In the genomic region with DNA sequence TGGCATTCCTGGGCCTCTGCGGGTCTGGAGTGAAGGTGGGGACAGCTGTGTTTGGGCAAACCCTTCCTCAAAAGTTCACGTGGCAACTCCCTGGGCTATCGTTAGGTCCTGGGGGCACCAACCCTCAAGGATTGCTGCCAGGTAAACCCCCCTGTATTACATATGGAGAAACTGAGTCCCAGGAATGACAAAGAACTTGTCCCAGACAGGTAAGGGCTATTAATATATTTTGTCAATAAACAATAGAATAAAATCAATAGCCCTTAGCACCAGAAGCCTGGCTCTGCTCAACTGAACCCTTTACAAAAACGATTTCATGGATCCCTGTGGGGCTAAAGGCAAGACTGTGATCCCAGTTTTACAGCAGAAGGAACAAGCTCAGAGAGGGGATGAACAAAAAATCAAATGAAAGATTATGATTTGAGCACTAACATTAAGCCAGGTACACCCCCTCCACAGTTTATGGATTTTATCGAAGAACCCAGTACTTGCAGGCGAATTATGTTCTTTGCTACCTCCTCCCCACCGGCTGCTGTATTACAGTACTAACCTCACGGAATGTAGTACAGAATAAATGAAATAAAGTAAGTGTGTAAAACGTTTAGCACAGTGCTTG, we compare ENCODE assay signal across 8 cellular contexts. TPM values are rescaled to one million over a fixed set of nuclear protein-coding genes. Genes with fewer than 3 reads are reported as not detected.
DNase-seq lines count a peak whose midpoint lies in the region; ATAC-seq and TF ChIP-seq lines count a peak whose summit lies in the region.

No MANE protein-coding gene starts in this region.

- peaks cover 24% of the 10 kb centered on the region for H3K4me1 Mint-ChIP-seq in activated naive CD8-positive, alpha-beta T cell (ENCODE audit: low read depth)
- H3K4me1 Mint-ChIP-seq in activated naive CD8-positive, alpha-beta T cell treated with anti-CD3 and anti-CD28 coated beads for 36 hours: peaks cover 25% of the 10 kb centered on the region

- 30 to 34% methylated on average over 7 to 9 of the region's 9 CpGs for WGBS in transverse colon (ENCODE audit: low coverage in 1 of 2), 2 donors

- peaks cover 16% of the 10 kb centered on the region for H3K27me3 Mint-ChIP-seq in activated naive CD8-positive, alpha-beta T cell
- peaks cover 85% of the 10 kb centered on the region for H3K27me3 Mint-ChIP-seq in activated naive CD8-positive, alpha-beta T cell treated with anti-CD3 and anti-CD28 coated beads for 36 hours

- H3K27ac ChIP-seq in left lung: peak overlapping the region; percentile 90 to 95
- H3K27ac ChIP-seq in transverse colon: peak overlapping the region; percentile 91 to 93 (median 92)

- H3K36me3 Mint-ChIP-seq in activated naive CD8-positive, alpha-beta T cell: no peaks in the 10 kb centered on the region
- no peaks in the 10 kb centered on the region for H3K36me3 Mint-ChIP-seq in activated naive CD8-positive, alpha-beta T cell treated with anti-CD3 and anti-CD28 coated beads for 36 hours

- H3K9me3 ChIP-seq in left lung (no peaks in the 10 kb centered on the region), transverse colon (no peaks in the 10 kb centered on the region)

- TF ChIP-seq CTCF in astrocyte of the spinal cord (IDR thresholded peaks at IDR 0.05; ENCODE audit: low read depth, low read length) (no peak), left lung (IDR thresholded peaks at IDR 0.05) (no peak), transverse colon (IDR thresholded peaks at IDR 0.05) (no peak)

- in situ Hi-C loops in astrocyte of the spinal cord (cut with HindIII; ENCODE audit: low sequenced_read_pairs) (no loop called here), transverse colon (cut with MboI; ENCODE audit: low pct_ligation_motif_present in 1 of 4, low pct_unique_long_range_greater_than_20kb in 1 of 4, low sequenced_read_pairs in 3 of 4) (no loop called here)

- intact Hi-C loops in left lung (cut with DNase I): no loop called here
- intact Hi-C loops in transverse colon (cut with DNase I; ENCODE audit: low total_unique reads): no loop called here

- no peak for ATAC-seq in left lung

- TF ChIP-seq EP300 in transverse colon (IDR thresholded peaks at IDR 0.05; ENCODE audit: low read depth): no peak

- no peak overlapping the region for H3K27ac Mint-ChIP-seq in activated naive CD8-positive, alpha-beta T cell
- no peak overlapping the region for H3K27ac Mint-ChIP-seq in activated naive CD8-positive, alpha-beta T cell treated with anti-CD3 and anti-CD28 coated beads for 36 hours

- H3K4me3 ChIP-seq in astrocyte of the spinal cord (ENCODE audit: low read depth, low read length): peak overlapping the region; percentile 98
- peak overlapping the region in 1 of 2 donors; percentile 69 for H3K4me3 ChIP-seq in left lung
- peak overlapping the region in 2 of 4 donors; percentile 0 to 71 for H3K4me3 ChIP-seq in transverse colon

- H3K36me3 ChIP-seq in left lung (no peaks in the 10 kb centered on the region), transverse colon (no peaks in the 10 kb centered on the region)

- no peak for DNase-seq in activated naive CD8-positive, alpha-beta T cell treated with anti-CD3 and anti-CD28 coated beads for 36 hours
- DNase-seq in astrocyte of the spinal cord (ENCODE audit: low read depth, low spot score) (peak; percentile 68), left lung (peak in 1 of 2 donors; percentile 18), transverse colon (no peak), NCI-H146 treated with DMSO at 0.1 percent for 48 hours (lab: John Stamatoyannopoulos, UW; ENCODE audit: unreplicated experiment) (no peak), medulla oblongata (ENCODE audit: extremely low spot score) (no peak)
- DNase-seq in activated T-cell treated with anti-CD3 and anti-CD28 coated beads, Interleukin-2, amount 50 U/mL, for 48 hours: no peak

- H3K9me3 Mint-ChIP-seq in activated naive CD8-positive, alpha-beta T cell (ENCODE audit: low read depth): no peaks in the 10 kb centered on the region
- H3K9me3 Mint-ChIP-seq in activated naive CD8-positive, alpha-beta T cell treated with anti-CD3 and anti-CD28 coated beads for 36 hours: no peaks in the 10 kb centered on the region

- H3K27me3 ChIP-seq in left lung (peaks cover 0 to 10% of the 10 kb centered on the region in 2 donors), transverse colon (no peaks in the 10 kb centered on the region)

- peak overlapping the region; percentile 10 for H3K4me3 Mint-ChIP-seq in activated naive CD8-positive, alpha-beta T cell
- no peak overlapping the region for H3K4me3 Mint-ChIP-seq in activated naive CD8-positive, alpha-beta T cell treated with anti-CD3 and anti-CD28 coated beads for 36 hours

- no peak for TF ChIP-seq POLR2A in transverse colon (IDR thresholded peaks at IDR 0.05)

- H3K4me1 ChIP-seq in left lung (peaks cover 26 to 88% of the 10 kb centered on the region in 2 donors), transverse colon (peaks cover 21 to 73% (median 60%) of the 10 kb centered on the region in 4 donors)

RNA-seq across cellular contexts. Expression of a gene that starts 2.7 kb away (rescaled TPM):
- total RNA-seq in activated naive CD8-positive, alpha-beta T cell treated with anti-CD3 and anti-CD28 coated beads for 36 hours: under 1 TPM; 0.36 to 0.37 TPM
- total RNA-seq in left lung: 100 to 1,000 TPM; 185 to 297 TPM
- 1,000 to 10,000 TPM in 1 of 4 donors, 100 to 1,000 TPM in 3; 516 to 1,015 (median 933) TPM for total RNA-seq in transverse colon

RNA-seq across cellular contexts. Expression of a gene that starts 30.0 kb away (rescaled TPM):
- not detected for total RNA-seq in activated naive CD8-positive, alpha-beta T cell treated with anti-CD3 and anti-CD28 coated beads for 36 hours
- total RNA-seq in left lung: 10 to 100 TPM; 13.5 to 15.7 TPM
- total RNA-seq in transverse colon: not detected

Comparison
In these comparisons a context has a peak if more than half of its experiments do, and no peak if none do; other contexts are left out.
1. RNA of a gene that starts 2.7 kb away (total RNA-seq): 516 to 1,015 TPM in transverse colon and 185 to 297 TPM in left lung; 0.36 to 0.37 TPM in activated naive CD8-positive, alpha-beta T cell treated with anti-CD3 and anti-CD28 coated beads for 36 hours; every median in the first group is over 100 times any median in the second.
2. RNA of a gene that starts 30.0 kb away (total RNA-seq): 13.5 to 15.7 TPM in left lung; not detected in activated naive CD8-positive, alpha-beta T cell treated with anti-CD3 and anti-CD28 coated beads for 36 hours and not detected in transverse colon; every median in the first group is over 10 times any median in the second.